Comparison of ENCODE assay signal across 12 cellular contexts in the genomic region with DNA sequence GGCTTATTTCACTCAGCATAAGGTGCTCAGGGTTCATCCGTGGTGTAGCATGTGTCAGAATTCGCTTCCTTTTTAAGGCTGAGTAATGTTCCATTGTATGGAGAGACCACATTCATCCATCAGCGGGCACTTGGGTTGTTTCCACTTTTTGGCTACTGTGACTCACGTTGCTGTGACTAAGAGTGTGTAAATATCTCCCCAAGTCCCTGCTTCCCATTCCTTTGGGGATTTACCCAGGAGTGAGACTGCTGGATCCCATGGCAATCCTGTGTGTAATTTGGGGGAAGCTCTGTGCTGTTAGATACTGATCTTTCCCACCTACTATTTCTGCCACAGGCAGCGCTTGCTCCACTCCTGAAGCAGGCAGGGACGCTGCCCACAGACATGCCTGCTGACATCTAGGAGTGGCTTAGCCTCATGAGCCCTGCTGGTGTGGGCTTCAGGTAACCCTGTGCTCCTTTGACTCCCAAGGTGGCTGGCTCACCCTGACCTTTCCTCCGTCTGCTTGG.
DNase-seq lines count a peak whose midpoint lies in the region; ATAC-seq and TF ChIP-seq lines count a peak whose summit lies in the region.
"Had no signal": no experiment of that assay in that cellular context is flagged by ENCODE, and none has a peak within 500 bp of the region (broad histone marks: within the 10 kb centered on the region; RNA-seq: fewer than 3 reads in every experiment).

No MANE protein-coding gene starts in this region.

- in situ Hi-C loops in IMR-90 (cut with MboI; ENCODE audit: low sequenced_read_pairs) = no loop called here

- peak overlapping the region; percentile 95 for H2BK120ac ChIP-seq in IMR-90 (ENCODE audit: low read depth, low read length)

- TF ChIP-seq CTCF in C4-2B (conservative IDR thresholded peaks at IDR 0.05) = no peak
- TF ChIP-seq CTCF in IMR-90 (conservative IDR thresholded peaks at IDR 0.05; ENCODE audit: low read depth, low read length) = no peak
- TF ChIP-seq CTCF in chondrocyte (IDR thresholded peaks at IDR 0.05) = no peak
- TF ChIP-seq CTCF in lung (IDR thresholded peaks at IDR 0.05; ENCODE audit: control extremely low read depth, extremely low read depth) = no peak

- CTCF ChIA-PET in IMR-90 (lab: Yijun Ruan, JAX) = no interaction called here
- CTCF ChIA-PET in activated CD8-positive, alpha-beta memory T cell treated with anti-CD3 and anti-CD28 coated beads, Interleukin-2, amount 10 ng/mL, durations not matched to agents 7 days and 5 days (lab: Charles Lee) = no interaction called here

- H4K91ac ChIP-seq in IMR-90 (ENCODE audit: insufficient read depth, low read depth, low read length) = peak overlapping the region; percentile 80

- peak; percentile 97 for DNase-seq in IMR-90
- DNase-seq in chondrocyte (ENCODE audit: low spot score) = no peak
- DNase-seq in lung (ENCODE audit: low spot score) = no peak
- no peak for DNase-seq in NCI-H1048 (lab: John Stamatoyannopoulos, UW)
- no peak for DNase-seq in NCI-H187 (lab: John Stamatoyannopoulos, UW)
- DNase-seq in HK-2 (ENCODE audit: unreplicated experiment) = no peak
- no peak for DNase-seq in activated CD8-positive, alpha-beta memory T cell treated with anti-CD3 and anti-CD28 coated beads, Interleukin-2, amount 10 ng/mL, durations not matched to agents 7 days and 5 days
- DNase-seq: DMS153, head of caudate nucleus, NCI-H510A, small intestine had no signal

- H3K36me3 ChIP-seq in IMR-90 (ENCODE audit: control insufficient read depth, insufficient read depth, low read length) (no peaks in the 10 kb centered on the region), lung (ENCODE audit: control insufficient read depth in 2 of 2, insufficient read depth in 2 of 2, low read length in 2 of 2) (no peaks in the 10 kb centered on the region)

- intact Hi-C loops in IMR-90 (cut with micrococcal nuclease) = no loop called here

- H2BK15ac ChIP-seq in IMR-90 (ENCODE audit: low read depth, low read length) = peak overlapping the region; percentile 65; the same call in 2 of the 3 replicates

- no peak overlapping the region for H3K4me3 Mint-ChIP-seq in chondrocyte (ENCODE audit: unreplicated experiment)
- H3K4me3 Mint-ChIP-seq in activated CD8-positive, alpha-beta memory T cell treated with anti-CD3 and anti-CD28 coated beads, Interleukin-2, amount 10 ng/mL, durations not matched to agents 7 days and 5 days = no peak overlapping the region

- peaks cover 22% of the 10 kb centered on the region for H3K9me1 ChIP-seq in IMR-90 (ENCODE audit: insufficient read depth, low read length)

- H3K4ac ChIP-seq in IMR-90 (ENCODE audit: low read depth, low read length) = peak overlapping the region; percentile 97

- peak overlapping the region; percentile 78 for H3K18ac ChIP-seq in IMR-90 (ENCODE audit: low read depth, low read length)

- H3K14ac ChIP-seq in IMR-90 (replicated peaks; ENCODE audit: low read depth, low read length) = peak overlapping the region; percentile 77

- no peak overlapping the region; the same call in 1 of the 2 replicates for H3K4me2 ChIP-seq in IMR-90 (ENCODE audit: low read depth, low read length)

- peak overlapping the region; percentile 7; the same call in 1 of the 2 replicates for H3K9ac ChIP-seq in IMR-90 (ENCODE audit: low read depth, low read length)

- H2AFZ ChIP-seq in IMR-90 (replicated peaks; ENCODE audit: low read length, poor library complexity) = peak overlapping the region; percentile 59

- peak; percentile 73 for ATAC-seq in IMR-90 (ENCODE audit: low read depth)
- peak; percentile 49 for ATAC-seq in lung (ENCODE audit: insufficient read depth, low FRiP score)
- ATAC-seq in activated CD8-positive, alpha-beta memory T cell treated with anti-CD3 and anti-CD28 coated beads, Interleukin-2, amount 10 ng/mL, durations not matched to agents 7 days and 5 days = no peak

- peak overlapping the region; percentile 95 for H3K23ac ChIP-seq in IMR-90 (ENCODE audit: low read depth, low read length)

- H3K9me3 ChIP-seq in IMR-90 (ENCODE audit: control insufficient read depth, insufficient read depth, low read length) (no peaks in the 10 kb centered on the region), lung (ENCODE audit: control insufficient read depth in 2 of 2, insufficient read depth in 1 of 2, low read length in 1 of 2) (no peaks in the 10 kb centered on the region)

- H3K79me1 ChIP-seq in IMR-90 (ENCODE audit: low read depth in 1 of 2, low read length in 2 of 2) = peaks cover 6 to 38% of the 10 kb centered on the region in 2 experiments; a peak in 3 of 4 replicates

- peak overlapping the region; percentile 90 for H2BK20ac ChIP-seq in IMR-90 (ENCODE audit: low read depth, low read length)

- 17% methylated on average over 1 of the region's 7 CpGs; no CpG with 5 or more reads in 1 of the 2 experiments for WGBS in IMR-90 (ENCODE audit: extremely low coverage in 2 of 2, insufficient read length in 1 of 2), 2 experiments
- 77 to 86% methylated on average over 7 of the region's 7 CpGs for WGBS in lung, 2 donors

- H3K27ac ChIP-seq in C4-2B = peak overlapping the region; percentile 59
- peak overlapping the region; percentile 30; the same call in 1 of the 2 replicates for H3K27ac ChIP-seq in IMR-90 (ENCODE audit: insufficient read depth, low read length)
- H3K27ac ChIP-seq in lung (ENCODE audit: low read depth in 1 of 2, low read length in 1 of 2) = no peak overlapping the region

- H3K4me3 ChIP-seq in IMR-90 (ENCODE audit: insufficient read depth, low read depth, low read length) = no peak overlapping the region
- no peak overlapping the region for H3K4me3 ChIP-seq in lung

- TF ChIP-seq RAD21 in IMR-90 (IDR thresholded peaks at IDR 0.05; ENCODE audit: low read length) = peak; percentile 10; the same call in 1 of the 2 replicates

- H3K27me3 ChIP-seq in IMR-90 (ENCODE audit: control insufficient read depth, insufficient read depth, low read length) = no peaks in the 10 kb centered on the region
- no peaks in the 10 kb centered on the region for H3K27me3 ChIP-seq in lung (ENCODE audit: control insufficient read depth, insufficient read depth)

- H3K4me1 ChIP-seq in IMR-90 (ENCODE audit: control insufficient read depth, insufficient read depth, low read length) (peaks cover 17% of the 10 kb centered on the region), lung (ENCODE audit: control insufficient read depth in 2 of 2, insufficient read depth in 2 of 2, low read length in 2 of 2) (no peaks in the 10 kb centered on the region)

- H3K9me3 Mint-ChIP-seq in chondrocyte (ENCODE audit: low read depth) = no peaks in the 10 kb centered on the region
- H3K9me3 Mint-ChIP-seq in activated CD8-positive, alpha-beta memory T cell treated with anti-CD3 and anti-CD28 coated beads, Interleukin-2, amount 10 ng/mL, durations not matched to agents 7 days and 5 days (ENCODE audit: low read depth) = no peaks in the 10 kb centered on the region

- peaks cover 10% of the 10 kb centered on the region for H3K36me3 Mint-ChIP-seq in chondrocyte (ENCODE audit: low read depth)
- no peaks in the 10 kb centered on the region for H3K36me3 Mint-ChIP-seq in activated CD8-positive, alpha-beta memory T cell treated with anti-CD3 and anti-CD28 coated beads, Interleukin-2, amount 10 ng/mL, durations not matched to agents 7 days and 5 days

- dilution Hi-C loops in IMR-90 (cut with HindIII; ENCODE audit: low sequenced_read_pairs, unreplicated experiment) = no loop called here

- H3K27me3 Mint-ChIP-seq in chondrocyte (ENCODE audit: low read depth) = no peaks in the 10 kb centered on the region
- H3K27me3 Mint-ChIP-seq in activated CD8-positive, alpha-beta memory T cell treated with anti-CD3 and anti-CD28 coated beads, Interleukin-2, amount 10 ng/mL, durations not matched to agents 7 days and 5 days = no peaks in the 10 kb centered on the region

- no peaks in the 10 kb centered on the region for H4K20me1 ChIP-seq in IMR-90 (ENCODE audit: insufficient read depth, low read length)

- BruUV-seq in IMR-90 (replicated peaks; lab: Mats Ljungman, UMichigan) = no TSS peak

- H3K4me1 Mint-ChIP-seq in chondrocyte (ENCODE audit: low read depth) = peaks cover 66% of the 10 kb centered on the region
- no peaks in the 10 kb centered on the region for H3K4me1 Mint-ChIP-seq in activated CD8-positive, alpha-beta memory T cell treated with anti-CD3 and anti-CD28 coated beads, Interleukin-2, amount 10 ng/mL, durations not matched to agents 7 days and 5 days

- peak overlapping the region; percentile 74 for H4K5ac ChIP-seq in IMR-90 (ENCODE audit: low read depth, low read length)

- H3K27ac Mint-ChIP-seq in chondrocyte (ENCODE audit: unreplicated experiment) = peak overlapping the region; percentile 78
- H3K27ac Mint-ChIP-seq in activated CD8-positive, alpha-beta memory T cell treated with anti-CD3 and anti-CD28 coated beads, Interleukin-2, amount 10 ng/mL, durations not matched to agents 7 days and 5 days = no peak overlapping the region

- no peak for TF ChIP-seq POLR2A in IMR-90 (IDR thresholded peaks at IDR 0.05; ENCODE audit: low read depth, low read length)

- peak overlapping the region; percentile 97 for H2AK5ac ChIP-seq in IMR-90 (ENCODE audit: low read depth, low read length)

- 0 out of 2 replicates have a peak overlapping the region, but pooled peaks have one; percentile 25 for H3K56ac ChIP-seq in IMR-90 (ENCODE audit: extremely low read depth, insufficient read depth, low read length)

- peak overlapping the region; percentile 55 for H2AK9ac ChIP-seq in IMR-90 (replicated peaks; ENCODE audit: low read depth, low read length, poor library complexity)

- POLR2A ChIA-PET in IMR-90 (lab: Charles Lee; ENCODE audit: unreplicated experiment) = no interaction called here

- H2BK5ac ChIP-seq in IMR-90 (ENCODE audit: low read depth, low read length, poor library complexity, severe bottlenecking) = peak overlapping the region; percentile 87

- H4K8ac ChIP-seq in IMR-90 (ENCODE audit: low read depth in 2 of 2, low read length in 2 of 2) = peak overlapping the region; percentile 14 to 89

TF ChIP-seq in IMR-90, 13 proteins besides CTCF, POLR2A, EP300 and RAD21 (continues in another document):
- TF ChIP-seq RFX5 (IDR thresholded peaks at IDR 0.05; ENCODE audit: low read depth, low read length) (no peak), MXI1 (IDR thresholded peaks at IDR 0.05; ENCODE audit: borderline replicate concordance, low read depth, low read length) (no peak), CHD1 (IDR thresholded peaks at IDR 0.05; ENCODE audit: low read depth, low read length) (no peak), BHLHE40 (IDR thresholded peaks at IDR 0.05; ENCODE audit: low read depth, low read length) (peak; percentile 51), MAZ (IDR thresholded peaks at IDR 0.05; ENCODE audit: borderline replicate concordance, low read depth, low read length) (peak; percentile 29; the same call in 1 of the 2 replicates), RCOR1 (IDR thresholded peaks at IDR 0.05; ENCODE audit: insufficient replicate concordance, low read length) (peak; percentile 25)
- TF ChIP-seq, protein P1, sequence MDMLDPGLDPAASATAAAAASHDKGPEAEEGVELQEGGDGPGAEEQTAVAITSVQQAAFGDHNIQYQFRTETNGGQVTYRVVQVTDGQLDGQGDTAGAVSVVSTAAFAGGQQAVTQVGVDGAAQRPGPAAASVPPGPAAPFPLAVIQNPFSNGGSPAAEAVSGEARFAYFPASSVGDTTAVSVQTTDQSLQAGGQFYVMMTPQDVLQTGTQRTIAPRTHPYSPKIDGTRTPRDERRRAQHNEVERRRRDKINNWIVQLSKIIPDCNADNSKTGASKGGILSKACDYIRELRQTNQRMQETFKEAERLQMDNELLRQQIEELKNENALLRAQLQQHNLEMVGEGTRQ (IDR thresholded peaks at IDR 0.05; ENCODE audit: low read depth, low read length) = no peak

Comparison
In these comparisons a context has a peak if more than half of its experiments do, and no peak if none do; other contexts are left out.
1. H3K27ac ChIP-seq: peak in C4-2B (single experiment) and IMR-90 (single experiment); none in lung (0 of 2).